In the genomic region with DNA sequence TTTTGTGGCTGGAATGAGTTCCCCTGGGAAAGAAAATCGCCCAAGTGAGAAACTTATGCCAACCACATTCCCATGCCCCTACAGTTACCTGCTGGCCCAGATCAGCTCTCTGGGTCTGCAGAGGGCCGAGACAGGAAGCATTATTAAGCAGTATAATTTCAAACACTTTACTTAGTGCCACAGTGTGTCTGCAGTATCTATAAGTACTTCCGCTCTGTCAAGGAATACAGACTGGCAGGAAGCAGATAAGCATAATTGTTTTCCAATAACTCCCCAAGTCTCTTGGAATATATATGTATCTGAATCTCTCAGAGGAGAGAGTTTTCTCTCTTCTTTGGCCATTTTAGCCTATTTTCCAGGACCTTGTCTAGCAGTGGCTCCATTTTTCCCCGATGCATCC, we compare ENCODE assay signal across 23 cellular contexts. TPM values are rescaled to one million over a fixed set of nuclear protein-coding genes. Genes with fewer than 3 reads are reported as not detected.
"Had no signal": no experiment of that assay in that cellular context is flagged by ENCODE, and none has a peak within 500 bp of the region (broad histone marks: within the 10 kb centered on the region; RNA-seq: fewer than 3 reads in every experiment).

No MANE protein-coding gene starts in this region.

- H3K4me1 ChIP-seq: testis, upper lobe of right lung, vagina had no signal

- H3K4me1 Mint-ChIP-seq: nephron progenitor cell had no signal

- H3K9me3 ChIP-seq: spleen, testis, tibial nerve, upper lobe of right lung, vagina had no signal

- H3K27ac Mint-ChIP-seq: dendritic cell treated with granulocyte-macrophage colony-stimulating factor and Interleukin-4, amounts not matched to agents 40 ng/mL and 50 ng/mL, for 4 days; nephron progenitor cell; stimulated activated naive B cell treated with anti-CD40 and anti-IgM and Interleukin-4, amounts not matched to agents 10 μg/mL and 1 μg/mL and 100 μg/mL, for 72 hours; stimulated activated naive CD8-positive, alpha-beta T cell treated with anti-CD3 and anti-CD28 coated beads, Interleukin-15, amount 100 ng/mL, for 72 hours had no signal

- H3K27ac ChIP-seq: hepatocyte, spleen, testis, tibial nerve, upper lobe of right lung, vagina had no signal

- H3K27me3 ChIP-seq: testis, upper lobe of right lung, vagina had no signal

- H3K4me3 Mint-ChIP-seq: dendritic cell treated with granulocyte-macrophage colony-stimulating factor and Interleukin-4, amounts not matched to agents 40 ng/mL and 50 ng/mL, for 4 days; nephron progenitor cell; stimulated activated naive B cell treated with anti-CD40 and anti-IgM and Interleukin-4, amounts not matched to agents 10 μg/mL and 1 μg/mL and 100 μg/mL, for 72 hours; stimulated activated naive CD8-positive, alpha-beta T cell treated with anti-CD3 and anti-CD28 coated beads, Interleukin-15, amount 100 ng/mL, for 72 hours had no signal

- H2AFZ ChIP-seq: hepatocyte had no signal

- H3K79me2 ChIP-seq: hepatocyte had no signal

- H3K4me3 ChIP-seq: hepatocyte, spleen, testis, tibial nerve, upper lobe of right lung, vagina had no signal

- ATAC-seq: sciatic nerve; stimulated activated naive B cell treated with anti-CD40 and anti-IgM and Interleukin-4, amounts not matched to agents 10 μg/mL and 1 μg/mL and 100 μg/mL, for 72 hours; stimulated activated naive CD8-positive, alpha-beta T cell treated with anti-CD3 and anti-CD28 coated beads, Interleukin-15, amount 100 ng/mL, for 72 hours; upper lobe of right lung had no signal

- DNase-seq: erythroblast; foreskin melanocyte; head of caudate nucleus; mesendoderm; naive B cell; nephron progenitor cell; spleen; stimulated activated CD4-positive, alpha-beta T cell treated with anti-CD3 and anti-CD28 coated beads, Interleukin-2, amount 100 ng/mL, for 24 hours; stimulated activated CD4-positive, alpha-beta T cell treated with anti-CD3 and anti-CD28 coated beads, Interleukin-4, amount 100 ng/mL, for 4 hours; stimulated activated naive B cell treated with anti-CD40 and anti-IgM and Interleukin-4, amounts not matched to agents 10 μg/mL and 1 μg/mL and 100 μg/mL, for 72 hours; stimulated activated naive CD8-positive, alpha-beta T cell treated with anti-CD3 and anti-CD28 coated beads, Interleukin-15, amount 100 ng/mL, for 72 hours; testis; upper lobe of right lung had no signal

- H3K9me3 Mint-ChIP-seq: dendritic cell treated with granulocyte-macrophage colony-stimulating factor and Interleukin-4, amounts not matched to agents 40 ng/mL and 50 ng/mL, for 4 days; naive B cell; nephron progenitor cell; stimulated activated naive B cell treated with anti-CD40 and anti-IgM and Interleukin-4, amounts not matched to agents 10 μg/mL and 1 μg/mL and 100 μg/mL, for 72 hours; stimulated activated naive CD8-positive, alpha-beta T cell treated with anti-CD3 and anti-CD28 coated beads, Interleukin-15, amount 100 ng/mL, for 72 hours had no signal

- H3K36me3 ChIP-seq: spleen, tibial nerve, upper lobe of right lung, vagina had no signal

- H3K4me2 ChIP-seq: hepatocyte had no signal

RNA-seq across cellular contexts. Expression of a gene that starts 41.5 kb away (rescaled TPM):
- total RNA-seq: liver, lung microvascular endothelial cell, osteoblast, pulmonary artery endothelial cell, skeletal muscle tissue, upper lobe of right lung, vagina had no signal
- polyA plus RNA-seq: hepatocyte, liver, spleen had no signal
